ENCODE assay signal across 8 cellular contexts in the genomic region with DNA sequence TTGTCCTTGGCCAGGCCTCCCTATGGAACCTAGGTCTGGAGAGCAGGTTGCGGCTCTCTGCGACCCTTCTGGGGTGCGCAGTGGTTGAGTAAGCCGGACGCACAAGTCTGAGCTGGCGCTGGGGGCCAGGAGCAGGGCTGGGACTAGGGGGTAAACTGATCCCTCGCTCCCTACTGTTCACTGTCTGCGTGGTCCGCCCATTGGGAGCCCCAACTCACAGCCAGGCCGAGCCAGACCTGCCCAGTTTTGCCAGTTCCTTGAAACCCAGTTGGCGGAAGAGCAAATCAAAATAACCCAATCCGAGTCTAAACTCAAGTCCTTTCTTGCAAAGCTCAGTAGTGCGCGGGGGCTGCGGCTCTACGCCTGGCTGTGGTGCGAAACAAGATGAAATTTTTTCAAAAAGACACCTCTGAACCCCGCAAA. TPM values are rescaled to one million over a fixed set of nuclear protein-coding genes. Genes with fewer than 3 reads are reported as not detected.
DNase-seq lines count a peak whose midpoint lies in the region; ATAC-seq and TF ChIP-seq lines count a peak whose summit lies in the region.

No MANE protein-coding gene starts in this region.

- no peaks in the 10 kb centered on the region for H3F3A ChIP-seq in GM23248 (ENCODE audit: insufficient read depth)

- H4K20me1 ChIP-seq in GM23248 (ENCODE audit: insufficient read depth) (no peaks in the 10 kb centered on the region), mammary epithelial cell (ENCODE audit: insufficient read depth, low read length) (no peaks in the 10 kb centered on the region)

- H3K27me3 ChIP-seq in GM23248 (replicated peaks; ENCODE audit: insufficient read depth) = peaks cover 21% of the 10 kb centered on the region
- peaks cover 28% of the 10 kb centered on the region for H3K27me3 ChIP-seq in mammary epithelial cell (ENCODE audit: insufficient read depth, low read length)
- H3K27me3 ChIP-seq in iPS-20b (ENCODE audit: insufficient read depth, low read length) = peaks cover 18% of the 10 kb centered on the region

- H3K4me1 ChIP-seq in GM23248 (ENCODE audit: insufficient read depth) (0 out of 2 replicates have a peak, but pooled peaks cover 5% of the 10 kb centered on the region), mammary epithelial cell (ENCODE audit: insufficient read depth, low read length) (peaks cover 13% of the 10 kb centered on the region), iPS-20b (ENCODE audit: insufficient read depth, low read length) (peaks cover 29% of the 10 kb centered on the region)

- peak; percentile 29 for DNase-seq in GM23248
- DNase-seq in mammary epithelial cell = no peak
- DNase-seq in skeletal muscle cell (ENCODE audit: low read depth) = no peak
- DNase-seq in amygdala (lab: John Stamatoyannopoulos, UW) = no peak
- DNase-seq in DMS79 treated with DMSO at 0.1 percent for 48 hours (lab: John Stamatoyannopoulos, UW) = no peak

- H3K9ac ChIP-seq in GM23248 (peak overlapping the region; percentile 37), mammary epithelial cell (ENCODE audit: insufficient read depth, low read length) (no peak overlapping the region), iPS-20b (ENCODE audit: low read depth, low read length) (peak overlapping the region; percentile 83)

- CTCF ChIA-PET in mammary epithelial cell (lab: Charles Lee; ENCODE audit: low non-redundant PET) = no interaction called here

- intact Hi-C loops in mammary epithelial cell (cut with micrococcal nuclease) = no loop called here

- H3K9me3 ChIP-seq in GM23248 (ENCODE audit: low read depth) (no peaks in the 10 kb centered on the region), mammary epithelial cell (replicated peaks; ENCODE audit: insufficient read depth, low read length) (no peaks in the 10 kb centered on the region), iPS-20b (ENCODE audit: insufficient read depth, low read depth, low read length) (no peaks in the 10 kb centered on the region)

- WGBS in GM23248 (ENCODE audit: low coverage in 1 of 2, low lambda C conversion rate in 2 of 2, missing lambda C conversion rate in 2 of 2), 2 experiments = 8% methylated on average over 18 of the region's 18 CpGs
- WGBS in mammary epithelial cell (ENCODE audit: low coverage, missing lambda C conversion rate) = 55% methylated on average over 13 of the region's 18 CpGs

- dilution Hi-C loops in mammary epithelial cell (cut with HindIII; ENCODE audit: low sequenced_read_pairs) = no loop called here

- H3K27ac ChIP-seq in GM23248 (no peak overlapping the region), mammary epithelial cell (ENCODE audit: insufficient read depth, low read depth, low read length) (no peak overlapping the region), iPS-20b (ENCODE audit: low read length) (peak overlapping the region; percentile 78)

- H3K4me2 ChIP-seq in GM23248 (ENCODE audit: unreplicated experiment) (peak overlapping the region; percentile 84), mammary epithelial cell (ENCODE audit: insufficient read depth, low read depth, low read length) (peak overlapping the region; percentile 92)

- no peak for ATAC-seq in HG02763 (IDR thresholded peaks at IDR 0.05; ENCODE audit: unreplicated experiment)
- ATAC-seq in GM21576 (IDR thresholded peaks at IDR 0.05; ENCODE audit: unreplicated experiment) = no peak

- H3K9me2 ChIP-seq in GM23248 (ENCODE audit: insufficient read depth) = no peaks in the 10 kb centered on the region

- H3K4me3 ChIP-seq in GM23248 (peak overlapping the region; percentile 69), mammary epithelial cell (replicated peaks in 1 of 3; ENCODE audit: insufficient read depth in 1 of 3, low read depth in 2 of 3, low read length in 3 of 3) (peak overlapping the region in 1 of 3 experiments; percentile 45), iPS-20b (ENCODE audit: low read length) (peak overlapping the region; percentile 80), skeletal muscle cell (ENCODE audit: low read depth, low read length) (peak overlapping the region; percentile 67)

- in situ Hi-C loops in GM23248 (cut with MboI) (no loop called here), mammary epithelial cell (cut with MboI; ENCODE audit: low sequenced_read_pairs in 2 of 2) (no loop called here)

- H3K36me3 ChIP-seq in GM23248 (ENCODE audit: low read depth) = no peaks in the 10 kb centered on the region
- no peaks in the 10 kb centered on the region for H3K36me3 ChIP-seq in mammary epithelial cell (ENCODE audit: insufficient read depth, low read length)
- peaks cover 28% of the 10 kb centered on the region for H3K36me3 ChIP-seq in iPS-20b (ENCODE audit: insufficient read depth, low read depth, low read length)

- no peak for TF ChIP-seq CTCF in mammary epithelial cell (conservative IDR thresholded peaks at IDR 0.05 in 1 of 2, IDR thresholded peaks at IDR 0.05 in 1 of 2; ENCODE audit: extremely low read depth in 1 of 2, insufficient read depth in 1 of 2, low read depth in 1 of 2, low read length in 2 of 2)

- H3K79me2 ChIP-seq in GM23248 (ENCODE audit: insufficient read depth) = no peaks in the 10 kb centered on the region
- no peaks in the 10 kb centered on the region for H3K79me2 ChIP-seq in mammary epithelial cell (ENCODE audit: insufficient read depth, low read length)

- no TSS peak for BruUV-seq in mammary epithelial cell (replicated peaks; lab: Mats Ljungman, UMichigan)

- H2AFZ ChIP-seq in GM23248 (peak overlapping the region; percentile 82), mammary epithelial cell (ENCODE audit: low read depth, low read length) (no peak overlapping the region)

RNA-seq across cellular contexts. Expression of a gene that starts 17.5 kb away (rescaled TPM):
- total RNA-seq in GM23248 (2014; rRNA removed; shearing (Covaris generic)) = 0.76 and 2.0 TPM in 2 replicates
- polyA plus RNA-seq in GM23248 (2016; fragmentation: Nextera tagmentation; extraction: Ambion mirVana) (0.65 and 0.84 TPM in 2 replicates), mammary epithelial cell (0.14 TPM)
- total RNA-seq in mammary epithelial cell = under 1 TPM; 0.64 to 0.83 TPM
- polyA minus RNA-seq in mammary epithelial cell = not detected
